ENCODE assay signal across 16 cellular contexts in the genomic region with DNA sequence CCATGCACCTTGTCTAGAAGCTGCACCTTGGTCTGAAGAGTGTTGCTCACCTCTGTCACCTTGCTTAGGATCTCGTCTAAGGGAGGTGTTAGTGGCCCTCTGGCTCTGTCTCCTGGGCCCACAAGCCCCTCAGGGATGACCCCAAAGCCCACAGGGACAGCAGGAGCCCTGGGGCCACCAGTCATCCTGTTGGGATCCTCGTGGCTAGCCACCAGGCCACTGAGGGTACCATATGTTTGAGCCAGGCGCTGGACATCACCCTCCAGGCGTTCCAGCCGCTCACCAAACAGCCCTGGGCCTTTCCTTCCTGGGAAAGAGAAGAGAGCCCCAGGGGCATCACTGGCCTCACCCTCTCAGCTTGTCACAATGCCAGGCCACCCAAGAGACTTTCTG. TPM values are rescaled to one million over a fixed set of nuclear protein-coding genes. Genes with fewer than 3 reads are reported as not detected.
DNase-seq lines count a peak whose midpoint lies in the region; ATAC-seq, FAIRE-seq and TF ChIP-seq lines count a peak whose summit lies in the region.
"Had no signal": no experiment of that assay in that cellular context is flagged by ENCODE, and none has a peak within 500 bp of the region (broad histone marks: within the 10 kb centered on the region; RNA-seq: fewer than 3 reads in every experiment).

No MANE protein-coding gene starts in this region.

- peak; percentile 72 for FAIRE-seq in HTR-8/SVneo (lab: Jason Lieb, UNC)
- FAIRE-seq: GM12891, GM18507, H54 had no signal

- no peaks in the 10 kb centered on the region for H3K27me3 ChIP-seq in SJCRH30
- H3K27me3 ChIP-seq in osteoblast (ENCODE audit: insufficient read depth, low read length), result peaks cover 31% of the 10 kb centered on the region

- no peak overlapping the region for H2AFZ ChIP-seq in osteoblast (ENCODE audit: low read length)

- H3K4me3 ChIP-seq in SJCRH30 (no peak overlapping the region), osteoblast (ENCODE audit: insufficient read depth, low read length) (no peak overlapping the region)

- H3K36me3 ChIP-seq in SJCRH30, result no peaks in the 10 kb centered on the region
- H3K36me3 ChIP-seq in osteoblast (ENCODE audit: insufficient read depth, low read length), result no peaks in the 10 kb centered on the region

- H3K27ac ChIP-seq in SJCRH30 (no peak overlapping the region), osteoblast (ENCODE audit: low read depth, low read length) (no peak overlapping the region)

- no peaks in the 10 kb centered on the region for H3K79me2 ChIP-seq in osteoblast (ENCODE audit: insufficient read depth, low read length)

- DNase-seq in HTR-8/SVneo (ENCODE audit: insufficient read length, low spot score) (no peak), RPMI7951 (ENCODE audit: low read depth) (peak; percentile 26), SJCRH30 (peak; percentile 49 to 70), osteoblast (ENCODE audit: insufficient read length, low spot score, missing footprints) (peak; percentile 73)
- DNase-seq: Calu3; CD4-positive, alpha-beta memory T cell; GF-D8; GOT3; HCEC 1CT had no signal

- no peaks in the 10 kb centered on the region for H3K9me3 ChIP-seq in SJCRH30 (replicated peaks)
- H3K9me3 ChIP-seq in osteoblast (ENCODE audit: low read depth, low read length), result no peaks in the 10 kb centered on the region

- H3K4me1 ChIP-seq in SJCRH30, result peaks cover 50% of the 10 kb centered on the region
- no peaks in the 10 kb centered on the region for H3K4me1 ChIP-seq in osteoblast (ENCODE audit: insufficient read depth, low read length)

- ATAC-seq in GM21423 (IDR thresholded peaks at IDR 0.05; ENCODE audit: unreplicated experiment), result no peak
- no peak for ATAC-seq in HG03095 (IDR thresholded peaks at IDR 0.05; ENCODE audit: unreplicated experiment)
- ATAC-seq in GM19324 (IDR thresholded peaks at IDR 0.05; ENCODE audit: low FRiP score, unreplicated experiment), result no peak

- no peak for TF ChIP-seq CTCF in osteoblast (IDR thresholded peaks at IDR 0.05; ENCODE audit: extremely low read depth, low read depth, low read length)

- H3K4me2 ChIP-seq in osteoblast (ENCODE audit: insufficient read depth, low read length), result no peak overlapping the region

- H4K20me1 ChIP-seq in osteoblast (ENCODE audit: insufficient read depth, low read length), result no peaks in the 10 kb centered on the region

RNA-seq across cellular contexts. Expression of a gene that starts 3.9 kb away (rescaled TPM):
- total RNA-seq in RPMI7951 (2014; rRNA removed; shearing (Covaris generic)), result 0.10 and 0.12 TPM in 2 replicates
- total RNA-seq in SJCRH30 (2014; rRNA removed; shearing (Covaris generic)), result 11.7 and 12.0 TPM in 2 replicates
- not detected in 2 replicates for total RNA-seq in osteoblast
- total RNA-seq: A172; Calu3; CD4-positive, alpha-beta memory T cell had no signal

RNA-seq across cellular contexts. Expression of a gene that starts 22.1 kb away (rescaled TPM):
- 4.5 and 6.0 TPM in 2 replicates for total RNA-seq in RPMI7951 (2014; rRNA removed; shearing (Covaris generic))
- 1.2 and 2.3 TPM in 2 replicates for total RNA-seq in SJCRH30 (2014; rRNA removed; shearing (Covaris generic))
- 9.0 and 10.3 TPM in 2 replicates for total RNA-seq in osteoblast

RNA-seq across cellular contexts. Expression of a gene that starts 45.2 kb away (rescaled TPM):
- 20.8 and 22.1 TPM in 2 replicates for total RNA-seq in RPMI7951 (2014; rRNA removed; shearing (Covaris generic))
- 16.0 and 16.2 TPM in 2 replicates for total RNA-seq in SJCRH30 (2014; rRNA removed; shearing (Covaris generic))
- total RNA-seq in osteoblast, result 35.4 and 36.6 TPM in 2 replicates

Comparison
In these comparisons a context has a peak if more than half of its experiments do, and no peak if none do; other contexts are left out.
1. RNA of a gene that starts 3.9 kb away (total RNA-seq): 11.7 to 12.0 TPM in SJCRH30; 0.10 to 0.12 TPM in RPMI7951 and not detected in osteoblast; every median in the first group is over 10 times any median in the second.